ENCODE assay signal across 7 cellular contexts in the genomic region with DNA sequence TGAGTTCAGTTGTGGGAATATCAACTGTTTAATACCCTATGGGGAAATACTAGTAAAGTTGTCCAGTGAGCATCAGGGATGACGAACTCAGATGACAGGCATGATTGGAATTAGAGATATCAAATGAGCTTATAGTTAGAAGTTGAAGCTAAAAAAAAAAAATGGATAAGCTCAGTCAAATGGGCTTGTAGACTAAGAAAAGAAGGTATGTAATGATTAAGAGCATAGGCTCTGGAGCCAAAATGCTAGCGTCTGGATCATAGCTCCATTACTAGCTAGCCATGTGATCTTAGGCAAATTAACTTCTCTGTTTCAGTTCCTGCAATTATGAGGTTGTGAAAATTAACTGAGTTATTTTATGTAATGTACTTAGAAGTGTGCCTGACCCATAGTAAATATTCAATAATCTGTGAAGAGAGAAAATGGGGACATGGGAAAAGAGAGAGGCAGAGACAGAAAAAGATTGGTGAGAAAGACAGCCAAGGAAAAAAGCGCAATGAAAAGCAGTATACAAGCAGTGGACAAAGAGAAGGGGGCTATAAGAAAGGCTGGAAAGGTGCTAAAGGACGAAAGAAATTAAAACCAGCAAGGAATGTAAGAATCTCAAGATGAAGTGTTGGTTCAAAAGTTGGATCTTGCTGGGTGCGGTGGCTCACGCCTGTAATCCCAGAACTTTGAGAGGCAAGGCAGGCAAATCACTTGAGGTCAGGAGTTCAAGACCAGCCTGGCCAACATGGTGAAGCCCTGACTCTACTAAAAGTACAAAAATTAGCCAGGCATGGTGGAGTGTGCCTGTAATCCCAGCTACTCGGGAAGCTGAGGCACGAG.
DNase-seq lines count a peak whose midpoint lies in the region; ATAC-seq and TF ChIP-seq lines count a peak whose summit lies in the region.

No MANE protein-coding gene starts in this region.

- TF ChIP-seq CTCF in epithelial cell of esophagus (IDR thresholded peaks at IDR 0.05; ENCODE audit: insufficient read depth, low read depth, low read length, missing control alignments) = no peak

- no peak overlapping the region for H3K4me3 ChIP-seq in epithelial cell of esophagus (ENCODE audit: low read length)

- ATAC-seq in GM18520 (IDR thresholded peaks at IDR 0.05; ENCODE audit: unreplicated experiment) (peak; percentile 35), HG02623 (IDR thresholded peaks at IDR 0.05; ENCODE audit: unreplicated experiment) (peak; percentile 37)

- DNase-seq in NCI-H226 = peak; percentile 90
- DNase-seq in epithelial cell of esophagus (ENCODE audit: low read depth) = peak; percentile 79
- no peak for DNase-seq in NCI-H1436 treated with DMSO at 0.1 percent for 48 hours (lab: John Stamatoyannopoulos, UW)
- DNase-seq in GM19240 (ENCODE audit: insufficient read length, low spot score) = no peak
- DNase-seq in stimulated activated CD4-positive, alpha-beta T cell treated with anti-CD3 and anti-CD28 coated beads, Interleukin-4, amount 100 ng/mL, for 24 hours = no peak

Comparison
In these comparisons a context has a peak if more than half of its experiments do, and no peak if none do; other contexts are left out.
1. DNase-seq: peak in NCI-H226 (single experiment) and epithelial cell of esophagus (single experiment); none in NCI-H1436 treated with DMSO at 0.1 percent for 48 hours (single experiment), GM19240 (single experiment) and stimulated activated CD4-positive, alpha-beta T cell treated with anti-CD3 and anti-CD28 coated beads, Interleukin-4, amount 100 ng/mL, for 24 hours (single experiment).